ENCODE assay signal across 1 cellular context in genomic region chr14:65412189-65412846, GRCh38.
A peak's percentile ranks its signal among the peaks of the same experiment; 100 is the strongest.
TF ChIP-seq lines count a peak whose summit lies in the region.

TSS of gene FUT8 (plus strand) at chr14:65412730. CDS start at chr14:65561564, 148,834 bp downstream.

TF ChIP-seq in HepG2, 621 proteins besides CTCF, POLR2A, EP300 and RAD21 (continued from another document and continues in another):
- TF ChIP-seq ZNF281 (CRISPR knock-in tag; IDR thresholded peaks at IDR 0.05; ENCODE audit: borderline replicate concordance) = peak; percentile 73; the same call in 1 of the 2 replicates
- peak; percentile 45; the same call in 1 of the 2 replicates for TF ChIP-seq ZNF770 (CRISPR knock-in tag; IDR thresholded peaks at IDR 0.05)
- no peak for TF ChIP-seq IRF9 (CRISPR knock-in tag; IDR thresholded peaks at IDR 0.05; ENCODE audit: borderline replicate concordance)
- no peak for TF ChIP-seq ZFP62 (CRISPR knock-in tag; IDR thresholded peaks at IDR 0.05)
- TF ChIP-seq STAG1 (CRISPR knock-in tag; IDR thresholded peaks at IDR 0.05) = peak; percentile 79
- no peak for TF ChIP-seq DBP (CRISPR knock-in tag; IDR thresholded peaks at IDR 0.05; ENCODE audit: not compliant biosample characterization)
- TF ChIP-seq RERE (CRISPR knock-in tag; IDR thresholded peaks at IDR 0.05; ENCODE audit: low read depth) = no peak
- no peak for TF ChIP-seq ETV6 (CRISPR knock-in tag; conservative IDR thresholded peaks at IDR 0.05)
- TF ChIP-seq RELA (CRISPR knock-in tag; IDR thresholded peaks at IDR 0.05) = 0 out of 2 replicates have a peak, but pooled peaks have one; percentile 22
- no peak for TF ChIP-seq ZNF280D (CRISPR knock-in tag; IDR thresholded peaks at IDR 0.05)
- TF ChIP-seq ZNF746 (CRISPR knock-in tag; IDR thresholded peaks at IDR 0.05) = no peak; the same call in 1 of the 2 replicates
- TF ChIP-seq BHLHE40 (IDR thresholded peaks at IDR 0.05; ENCODE audit: low read length) = peak; percentile 89
- 0 out of 2 replicates have a peak, but pooled peaks have one; percentile 63 for TF ChIP-seq ZNF704 (CRISPR knock-in tag; IDR thresholded peaks at IDR 0.05; ENCODE audit: borderline replicate concordance)
- peak; percentile 38; the same call in 1 of the 2 replicates for TF ChIP-seq HOXD1 (CRISPR knock-in tag; IDR thresholded peaks at IDR 0.05)
- TF ChIP-seq JARID2 (CRISPR knock-in tag; IDR thresholded peaks at IDR 0.05; ENCODE audit: insufficient replicate concordance) = no peak
- peak; percentile 66; the same call in 1 of the 2 replicates for TF ChIP-seq ZNF547 (CRISPR knock-in tag; IDR thresholded peaks at IDR 0.05)
- TF ChIP-seq GATAD1 (CRISPR knock-in tag; IDR thresholded peaks at IDR 0.05) = peak; percentile 63; the same call in 1 of the 2 replicates
- no peak for TF ChIP-seq ZNF556 (CRISPR knock-in tag; IDR thresholded peaks at IDR 0.05; ENCODE audit: borderline replicate concordance)
- TF ChIP-seq ZNF263 (CRISPR knock-in tag; IDR thresholded peaks at IDR 0.05) = peak; percentile 99
- TF ChIP-seq BATF2 (CRISPR knock-in tag; IDR thresholded peaks at IDR 0.05) = no peak
- peak; percentile 70; the same call in 1 of the 2 replicates for TF ChIP-seq CHCHD3 (CRISPR knock-in tag; IDR thresholded peaks at IDR 0.05)
- TF ChIP-seq ZNF317 (CRISPR knock-in tag; IDR thresholded peaks at IDR 0.05) = 0 out of 2 replicates have a peak, but pooled peaks have one; percentile 2
- no peak for TF ChIP-seq U2AF1 (optimal IDR thresholded peaks at IDR 0.05; ENCODE audit: low read depth, low read length)
- peak; percentile 35 for TF ChIP-seq ZNF629 (CRISPR knock-in tag; conservative IDR thresholded peaks at IDR 0.05)
- peak; percentile 44; the same call in 1 of the 2 replicates for TF ChIP-seq ZNF280B (CRISPR knock-in tag; IDR thresholded peaks at IDR 0.05; ENCODE audit: borderline replicate concordance)
- TF ChIP-seq NFE2 (CRISPR knock-in tag; IDR thresholded peaks at IDR 0.05) = no peak
- TF ChIP-seq POGK (CRISPR knock-in tag; conservative IDR thresholded peaks at IDR 0.05) = peak; percentile 97
- peak; percentile 67; the same call in 1 of the 2 replicates for TF ChIP-seq FOXJ3 (CRISPR knock-in tag; IDR thresholded peaks at IDR 0.05; ENCODE audit: borderline replicate concordance)
- peak; percentile 37 for TF ChIP-seq BCL6 (CRISPR knock-in tag; IDR thresholded peaks at IDR 0.05)
- peak; percentile 15; the same call in 1 of the 2 replicates for TF ChIP-seq ZFP90 (CRISPR knock-in tag; IDR thresholded peaks at IDR 0.05; ENCODE audit: borderline replicate concordance)
